10 cellular contexts compared by ENCODE assay signal in genomic region chr17:49388290-49388640, GRCh38. TPM values are rescaled to one million over a fixed set of nuclear protein-coding genes. Genes with fewer than 3 reads are reported as not detected.
DNase-seq lines count a peak whose midpoint lies in the region; ATAC-seq, FAIRE-seq and TF ChIP-seq lines count a peak whose summit lies in the region.
"Had no signal": no experiment of that assay in that cellular context is flagged by ENCODE, and none has a peak within 500 bp of the region (broad histone marks: within the 10 kb centered on the region; RNA-seq: fewer than 3 reads in every experiment).

No MANE protein-coding gene starts in this region.

- peak overlapping the region; percentile 76 for H3K27ac Mint-ChIP-seq in activated naive CD4-positive, alpha-beta T cell treated with anti-CD3 and anti-CD28 coated beads for 36 hours
- H3K27ac Mint-ChIP-seq in activated naive CD8-positive, alpha-beta T cell = peak overlapping the region; percentile 92

- no peaks in the 10 kb centered on the region for H3K36me3 Mint-ChIP-seq in activated naive CD4-positive, alpha-beta T cell treated with anti-CD3 and anti-CD28 coated beads for 36 hours (ENCODE audit: low read depth)
- H3K36me3 Mint-ChIP-seq in activated naive CD8-positive, alpha-beta T cell = no peaks in the 10 kb centered on the region

- CTCF ChIA-PET in activated naive CD4-positive, alpha-beta T cell treated with anti-CD3 and anti-CD28 coated beads for 36 hours (lab: Charles Lee) = interaction anchor here (1.2 to 3.7 kb wide), 5 partner anchors 19 to 168 kb away, joined by 4 to 26 read pairs (median 5); no protein-coding TSS in a partner anchor

- no peaks in the 10 kb centered on the region for H3K79me2 ChIP-seq in MM.1S (ENCODE audit: low read length)

- H4K20me1 ChIP-seq in MM.1S (ENCODE audit: insufficient read depth, low read length) = no peaks in the 10 kb centered on the region

- H3K9me3 Mint-ChIP-seq in activated naive CD4-positive, alpha-beta T cell treated with anti-CD3 and anti-CD28 coated beads for 36 hours = no peaks in the 10 kb centered on the region
- H3K9me3 Mint-ChIP-seq in activated naive CD8-positive, alpha-beta T cell (ENCODE audit: low read depth) = no peaks in the 10 kb centered on the region

- no peaks in the 10 kb centered on the region for H3K36me3 ChIP-seq in MM.1S (replicated peaks; ENCODE audit: insufficient read depth, low read length)
- H3K36me3 ChIP-seq in upper lobe of right lung = no peaks in the 10 kb centered on the region

- H3K4me1 Mint-ChIP-seq in activated naive CD4-positive, alpha-beta T cell treated with anti-CD3 and anti-CD28 coated beads for 36 hours (ENCODE audit: low read depth) = peaks cover 43% of the 10 kb centered on the region
- peaks cover 44% of the 10 kb centered on the region for H3K4me1 Mint-ChIP-seq in activated naive CD8-positive, alpha-beta T cell (ENCODE audit: low read depth)

- no peaks in the 10 kb centered on the region for H3K9me2 ChIP-seq in MM.1S (replicated peaks; ENCODE audit: insufficient read depth, low read length)

- no peak for TF ChIP-seq POLR2A in H54 (IDR thresholded peaks at IDR 0.05; ENCODE audit: low read depth, low read length)

- peaks cover 21% of the 10 kb centered on the region for H3F3A ChIP-seq in MM.1S (ENCODE audit: insufficient read depth, low read length)

- no peaks in the 10 kb centered on the region for H3K27me3 ChIP-seq in MM.1S (replicated peaks; ENCODE audit: insufficient read depth, low read length)
- no peaks in the 10 kb centered on the region for H3K27me3 ChIP-seq in upper lobe of right lung

- DNase-seq in activated naive CD4-positive, alpha-beta T cell treated with anti-CD3 and anti-CD28 coated beads for 36 hours = peak; percentile 56
- DNase-seq in activated naive CD4-positive, alpha-beta T cell treated with anti-CD3 and anti-CD28 coated beads, Interleukin-2, amount 50 U/mL, for 16 hours = no peak
- DNase-seq in MM.1S = peak; percentile 87
- no peak for DNase-seq in upper lobe of right lung
- no peak for DNase-seq in HCEC 1CT
- no peak for DNase-seq in H54 (ENCODE audit: insufficient read length, low spot score)
- DNase-seq in NCI-H82 (lab: John Stamatoyannopoulos, UW) = no peak
- DNase-seq: H7 had no signal

- no peaks in the 10 kb centered on the region for H3K9me3 ChIP-seq in MM.1S (replicated peaks; ENCODE audit: insufficient read depth, low read length)
- no peaks in the 10 kb centered on the region for H3K9me3 ChIP-seq in upper lobe of right lung

- FAIRE-seq in H54 (lab: Jason Lieb, UNC) = no peak

- ATAC-seq in upper lobe of right lung = no peak

- H3K27ac ChIP-seq in MM.1S (ENCODE audit: low read length) (peak overlapping the region; percentile 98), upper lobe of right lung (peak overlapping the region; percentile 1)
- H3K27ac ChIP-seq: C4-2B had no signal

- H3K4me1 ChIP-seq in MM.1S (ENCODE audit: low read length) (peaks cover 38% of the 10 kb centered on the region), upper lobe of right lung (peaks cover 14% of the 10 kb centered on the region)

- peak overlapping the region; percentile 32 for H3K4me3 ChIP-seq in MM.1S (ENCODE audit: low read length)
- no peak overlapping the region for H3K4me3 ChIP-seq in upper lobe of right lung

- peak overlapping the region; percentile 30 for H3K4me3 Mint-ChIP-seq in activated naive CD4-positive, alpha-beta T cell treated with anti-CD3 and anti-CD28 coated beads for 36 hours
- peak overlapping the region; percentile 78 for H3K4me3 Mint-ChIP-seq in activated naive CD8-positive, alpha-beta T cell

- peak overlapping the region; percentile 45 for H2AFZ ChIP-seq in MM.1S (ENCODE audit: low read length)

- H3K4me2 ChIP-seq in MM.1S (ENCODE audit: low read depth, low read length) = peak overlapping the region; percentile 64

- H3K27me3 Mint-ChIP-seq in activated naive CD4-positive, alpha-beta T cell treated with anti-CD3 and anti-CD28 coated beads for 36 hours (ENCODE audit: low read depth) = no peaks in the 10 kb centered on the region
- no peaks in the 10 kb centered on the region for H3K27me3 Mint-ChIP-seq in activated naive CD8-positive, alpha-beta T cell

- intact Hi-C loops in activated naive CD4-positive, alpha-beta T cell treated with anti-CD3 and anti-CD28 coated beads for 36 hours (cut with micrococcal nuclease) = loop anchor here (1.0 to 5.0 kb wide), 2 partner anchors 26 to 161 kb away; partner anchors contain the start of gene ZNF652
- intact Hi-C loops in upper lobe of right lung (cut with DNase I) = no loop called here

- no peak for TF ChIP-seq CTCF in MM.1S (IDR thresholded peaks at IDR 0.05; ENCODE audit: low read length)
- no peak for TF ChIP-seq CTCF in upper lobe of right lung (IDR thresholded peaks at IDR 0.05)

- H3K9ac ChIP-seq in MM.1S (ENCODE audit: low read length) = peak overlapping the region; percentile 69

RNA-seq across cellular contexts. Expression of gene ZNF652, which starts 26.2 kb away (rescaled TPM):
- total RNA-seq in activated naive CD4-positive, alpha-beta T cell treated with anti-CD3 and anti-CD28 coated beads for 36 hours = 1 to 10 TPM; 5.5 to 5.8 TPM
- 49.8 TPM for total RNA-seq in upper lobe of right lung

RNA-seq across cellular contexts. Expression of gene PHB1, which starts 26.4 kb away (rescaled TPM):
- 100 to 1,000 TPM; 390 to 404 TPM for total RNA-seq in activated naive CD4-positive, alpha-beta T cell treated with anti-CD3 and anti-CD28 coated beads for 36 hours
- total RNA-seq in upper lobe of right lung = 127 TPM

Comparison
In these comparisons a context has a peak if more than half of its experiments do, and no peak if none do; other contexts are left out.
1. DNase-seq: peak in activated naive CD4-positive, alpha-beta T cell treated with anti-CD3 and anti-CD28 coated beads for 36 hours (single experiment) and MM.1S (single experiment); none in activated naive CD4-positive, alpha-beta T cell treated with anti-CD3 and anti-CD28 coated beads, Interleukin-2, amount 50 U/mL, for 16 hours (single experiment), upper lobe of right lung (single experiment), HCEC 1CT (single experiment), H54 (single experiment) and NCI-H82 (single experiment).